In genomic region chr7:155570991-155571390, GRCh38 we compare ENCODE assay signal across 9 cellular contexts. TPM values are rescaled to one million over a fixed set of nuclear protein-coding genes. Genes with fewer than 3 reads are reported as not detected.
"Had no signal": no experiment of that assay in that cellular context is flagged by ENCODE, and none has a peak within 500 bp of the region (broad histone marks: within the 10 kb centered on the region; RNA-seq: fewer than 3 reads in every experiment).

No MANE protein-coding gene starts in this region.

- H3K27ac ChIP-seq: GM23248, HL-60 had no signal

- H3K4me3 Mint-ChIP-seq: HFFc6, IgD-negative memory B cell had no signal

- H3K36me3 ChIP-seq: HAP-1 had no signal

- H3K9me3 ChIP-seq: HAP-1 had no signal

- H3K27ac Mint-ChIP-seq: HFFc6, IgD-negative memory B cell had no signal

- H3K4me3 ChIP-seq: GM23248, HAP-1 had no signal

- H3K36me3 Mint-ChIP-seq: IgD-negative memory B cell had no signal

- H3K9me3 Mint-ChIP-seq: HFFc6 had no signal

- DNase-seq: GM23248, GOT3, H7, HFFc6 had no signal

- H3K4me1 ChIP-seq: HAP-1 had no signal

RNA-seq across cellular contexts. Expression of gene CNPY1, which starts 24.6 kb away (rescaled TPM):
- total RNA-seq: GM23248, HepG2, HFFc6, HT1080 had no signal
